Comparison of ENCODE assay signal across 8 cellular contexts in genomic region chr3:11846281-11847034, GRCh38. TPM values are rescaled to one million over a fixed set of nuclear protein-coding genes. Genes with fewer than 3 reads are reported as not detected.
A peak's percentile ranks its signal among the peaks of the same experiment; 100 is the strongest.
DNase-seq lines count a peak whose midpoint lies in the region; ATAC-seq, FAIRE-seq and TF ChIP-seq lines count a peak whose summit lies in the region.

TAMM41 (minus strand) TSS chr3:11846885; CDS start chr3:11846636, 249 bp downstream.

- peak; percentile 83 for TF ChIP-seq CTCF in D721Med (IDR thresholded peaks at IDR 0.05; ENCODE audit: insufficient read depth, missing control alignments)
- TF ChIP-seq CTCF in OCI-LY1 (IDR thresholded peaks at IDR 0.05; ENCODE audit: low read length): peak; percentile 72

- peak within 1 kb of the TSS; percentile 77 for H3K4me3 ChIP-seq in OCI-LY1 (ENCODE audit: low read depth, low read length, poor library complexity, severe bottlenecking)
- peak within 1 kb of the TSS; percentile 93 for H3K4me3 ChIP-seq in mononuclear cell (ENCODE audit: low read length)

- H3K4me1 ChIP-seq in OCI-LY1 (ENCODE audit: insufficient read depth, low read length, severe bottlenecking): peaks cover 18% of the 10 kb centered on the region
- H3K4me1 ChIP-seq in mononuclear cell (ENCODE audit: insufficient read depth, low read length): peaks cover 23% of the 10 kb centered on the region

- no peaks in the 10 kb centered on the region for H3F3A ChIP-seq in OCI-LY1 (ENCODE audit: insufficient read depth, low read length)

- peaks cover 5% of the 10 kb centered on the region; the same call in 1 of the 2 replicates for H3K27me3 ChIP-seq in OCI-LY1 (ENCODE audit: insufficient read depth, low read length)
- no peaks in the 10 kb centered on the region for H3K27me3 ChIP-seq in mononuclear cell (ENCODE audit: insufficient read depth, low read length)

- DNase-seq in D721Med (ENCODE audit: insufficient read length, low spot score) (peak; percentile 81), HUDEP-2 (lab: John Stamatoyannopoulos, UW; ENCODE audit: unreplicated experiment in 76 of 76) (peak; percentile 17 to 93 (median 84)), epidermal melanocyte (ENCODE audit: insufficient read length, low spot score) (peak; percentile 90)
- peak; percentile 91 for DNase-seq in activated CD8-positive, alpha-beta memory T cell treated with anti-CD3 and anti-CD28 coated beads, Interleukin-2, amount 50 U/mL, for 48 hours
- peak; percentile 66 to 76 for DNase-seq in stimulated activated CD8-positive, alpha-beta memory T cell treated with anti-CD3 and anti-CD28 coated beads, Interleukin-4, amount 100 ng/mL, for 1 hour (ENCODE audit: low read depth in 2 of 2, low spot score in 1 of 2)

- H4K20me1 ChIP-seq in OCI-LY1 (ENCODE audit: insufficient read depth, low read length): no peaks in the 10 kb centered on the region

- no peak within 1 kb of the TSS for H3K27ac ChIP-seq in OCI-LY1 (ENCODE audit: low read depth, low read length, poor library complexity, severe bottlenecking)

- H3K79me2 ChIP-seq in OCI-LY1 (ENCODE audit: insufficient read depth, low read length): peaks cover 9% of the 10 kb centered on the region

- H3K4me2 ChIP-seq in OCI-LY1 (ENCODE audit: low read length): peak within 1 kb of the TSS; percentile 78

- no peaks in the 10 kb centered on the region for H3K9me3 ChIP-seq in OCI-LY1 (ENCODE audit: low read length)
- no peaks in the 10 kb centered on the region for H3K9me3 ChIP-seq in mononuclear cell (ENCODE audit: low read depth, low read length)

- no peaks in the 10 kb centered on the region for H3K9me2 ChIP-seq in OCI-LY1 (ENCODE audit: low read depth, low read length)

- H2AFZ ChIP-seq in OCI-LY1 (ENCODE audit: low read length): peak within 1 kb of the TSS; percentile 86

- peak; percentile 100 for ATAC-seq in GM21381 (IDR thresholded peaks at IDR 0.05; ENCODE audit: unreplicated experiment)

- peaks cover 19% of the 10 kb centered on the region for H3K36me3 ChIP-seq in OCI-LY1 (ENCODE audit: insufficient read depth, low read length)

- FAIRE-seq in D721Med (lab: Jason Lieb, UNC): no peak

- H3K9ac ChIP-seq in OCI-LY1 (ENCODE audit: low read length): peak within 1 kb of the TSS; percentile 76

RNA-seq across cellular contexts. Expression of gene TAMM41, which starts in this region (rescaled TPM):
- total RNA-seq in mononuclear cell: 16.8 TPM
